ENCODE assay signal across 8 cellular contexts in the genomic region with DNA sequence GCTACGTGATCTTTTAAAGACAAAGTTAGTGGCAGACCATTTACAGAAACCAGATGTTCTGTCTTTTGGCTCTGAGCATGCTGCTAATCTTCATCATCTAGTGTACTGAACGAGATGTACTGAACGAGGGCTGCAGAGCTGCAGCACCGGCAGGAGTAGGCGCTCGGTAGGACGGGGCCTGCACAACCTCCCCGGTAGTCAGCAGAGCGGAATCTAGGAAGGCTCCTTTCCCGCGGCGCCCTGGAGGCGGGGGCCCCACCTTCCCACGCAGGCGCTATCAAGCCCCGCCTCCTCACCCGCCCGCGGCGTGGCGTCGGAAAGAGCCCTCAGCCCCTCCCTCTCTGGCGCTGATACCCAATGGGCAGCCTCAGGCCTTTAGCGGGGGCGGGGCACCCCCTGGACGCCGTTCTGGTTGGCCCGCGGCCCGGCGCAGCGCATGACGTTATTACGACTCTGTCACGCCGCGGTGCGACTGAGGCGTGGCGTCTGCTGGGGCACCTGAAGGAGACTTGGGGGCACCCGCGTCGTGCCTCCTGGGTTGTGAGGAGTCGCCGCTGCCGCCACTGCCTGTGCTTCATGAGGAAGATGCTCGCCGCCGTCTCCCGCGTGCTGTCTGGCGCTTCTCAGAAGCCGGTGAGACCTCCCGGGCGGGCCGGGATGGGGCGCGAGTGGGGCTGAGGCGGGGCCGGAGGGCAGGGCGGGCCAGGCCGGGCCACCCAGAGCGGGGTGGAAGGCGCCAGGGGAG. TPM values are rescaled to one million over a fixed set of nuclear protein-coding genes. Genes with fewer than 3 reads are reported as not detected.
DNase-seq lines count a peak whose midpoint lies in the region; ATAC-seq and TF ChIP-seq lines count a peak whose summit lies in the region.

Gene PDHA1, plus strand, starts transcription at position 466 of the 745 bp plus-strand sequence. Its CDS starts 111 bp downstream, at position 577.

- H3K4me1 ChIP-seq in Panc1 (ENCODE audit: control insufficient read depth, insufficient read depth, low read length), result no peaks in the 10 kb centered on the region
- H3K4me1 ChIP-seq in muscle layer of colon (ENCODE audit: insufficient read depth, low read length), result no peaks in the 10 kb centered on the region

- no peaks in the 10 kb centered on the region for H3K9me3 Mint-ChIP-seq in activated T-cell treated with anti-CD3 and anti-CD28 coated beads, Interleukin-2, amount 50 U/mL, for 4 hours

- CTCF ChIA-PET in Panc1 (lab: Charles Lee), result no interaction called here

- no peaks in the 10 kb centered on the region for H3K36me3 Mint-ChIP-seq in activated T-cell treated with anti-CD3 and anti-CD28 coated beads, Interleukin-2, amount 50 U/mL, for 4 hours (ENCODE audit: insufficient read depth)

- in situ Hi-C loops in Panc1 (cut with HindIII; ENCODE audit: low pct_unique_long_range_greater_than_20kb, low sequenced_read_pairs), result no loop called here

- H3K27me3 Mint-ChIP-seq in activated T-cell treated with anti-CD3 and anti-CD28 coated beads, Interleukin-2, amount 50 U/mL, for 4 hours (ENCODE audit: low read depth), result no peaks in the 10 kb centered on the region

- H3K27ac ChIP-seq in Panc1 (ENCODE audit: low read length) (peak within 1 kb of the TSS; percentile 63), muscle layer of colon (ENCODE audit: low read depth, low read length) (peak within 1 kb of the TSS; percentile 41)

- H3K4me3 Mint-ChIP-seq in activated T-cell treated with anti-CD3 and anti-CD28 coated beads, Interleukin-2, amount 50 U/mL, for 4 hours, result peak within 1 kb of the TSS; percentile 85

- H3K27me3 ChIP-seq in Panc1 (ENCODE audit: control insufficient read depth, insufficient read depth, low read length) (no peaks in the 10 kb centered on the region), muscle layer of colon (ENCODE audit: control insufficient read depth in 1 of 2, insufficient read depth in 2 of 2, low read length in 2 of 2) (no peaks in the 10 kb centered on the region)

- H3K4me1 Mint-ChIP-seq in activated T-cell treated with anti-CD3 and anti-CD28 coated beads, Interleukin-2, amount 50 U/mL, for 4 hours (ENCODE audit: low read depth), result peaks cover 18% of the 10 kb centered on the region

- BruUV-seq in Panc1 (replicated peaks; lab: Mats Ljungman, UMichigan), result no TSS peak

- no peaks in the 10 kb centered on the region for H3K36me3 ChIP-seq in Panc1 (ENCODE audit: control insufficient read depth, insufficient read depth, low read length)
- no peaks in the 10 kb centered on the region for H3K36me3 ChIP-seq in muscle layer of colon (ENCODE audit: insufficient read depth, low read length)

- POLR2A ChIA-PET in Panc1 (lab: Charles Lee), result no interaction called here

- DNase-seq in DMS53 (lab: John Stamatoyannopoulos, UW) (peak; percentile 98), KG1 (lab: John Stamatoyannopoulos, UW) (peak; percentile 59), Panc1 (ENCODE audit: low read depth, low spot score) (no peak), erythroblast (lab: John Stamatoyannopoulos, UW) (peak; percentile 94 to 95)
- DNase-seq in activated T-cell treated with anti-CD3 and anti-CD28 coated beads, Interleukin-2, amount 50 U/mL, for 4 hours, result peak; percentile 87
- DNase-seq in stimulated activated CD8-positive, alpha-beta memory T cell treated with anti-CD3 and anti-CD28 coated beads, Interleukin-7, amount 100 ng/mL, for 24 hours (ENCODE audit: low read depth), result peak; percentile 70

- no peak for TF ChIP-seq CTCF in Panc1 (IDR thresholded peaks at IDR 0.05)

- peak; percentile 86 for TF ChIP-seq POLR2A in erythroblast (IDR thresholded peaks at IDR 0.05; ENCODE audit: low read length)

- H3K4me3 ChIP-seq in Panc1 (ENCODE audit: low read depth in 2 of 2, low read length in 2 of 2) (peak within 1 kb of the TSS; percentile 64 to 71), muscle layer of colon (ENCODE audit: low read depth in 1 of 2, low read length in 2 of 2) (peak within 1 kb of the TSS; percentile 59 to 61)

- H3K9me3 ChIP-seq in Panc1 (ENCODE audit: control insufficient read depth, insufficient read depth, low read depth, low read length) (no peaks in the 10 kb centered on the region), muscle layer of colon (ENCODE audit: low read length) (no peaks in the 10 kb centered on the region)

- peak; percentile 98 for ATAC-seq in GM21723 (IDR thresholded peaks at IDR 0.05; ENCODE audit: unreplicated experiment)
- peak; percentile 97 for ATAC-seq in Panc1
- ATAC-seq in activated T-cell treated with anti-CD3 and anti-CD28 coated beads, Interleukin-2, amount 50 U/mL, for 4 hours, result peak; percentile 97 to 98

- intact Hi-C loops in Panc1 (cut with micrococcal nuclease; ENCODE audit: unreplicated experiment), result no loop called here

- peak within 1 kb of the TSS; percentile 64 for H3K9ac ChIP-seq in muscle layer of colon (ENCODE audit: low read length)

RNA-seq across cellular contexts. Expression of gene PDHA1, which starts in this region (rescaled TPM):
- total RNA-seq in Panc1 (2021; ENCODE audit: unreplicated experiment), result 149 TPM
- polyA plus RNA-seq in Panc1 (2012; ENCODE audit: insufficient read length), result 128 TPM
- 100 to 1,000 TPM; 226 to 249 (median 237) TPM for total RNA-seq in activated T-cell treated with anti-CD3 and anti-CD28 coated beads, Interleukin-2, amount 50 U/mL, for 4 hours
